In the genomic region with DNA sequence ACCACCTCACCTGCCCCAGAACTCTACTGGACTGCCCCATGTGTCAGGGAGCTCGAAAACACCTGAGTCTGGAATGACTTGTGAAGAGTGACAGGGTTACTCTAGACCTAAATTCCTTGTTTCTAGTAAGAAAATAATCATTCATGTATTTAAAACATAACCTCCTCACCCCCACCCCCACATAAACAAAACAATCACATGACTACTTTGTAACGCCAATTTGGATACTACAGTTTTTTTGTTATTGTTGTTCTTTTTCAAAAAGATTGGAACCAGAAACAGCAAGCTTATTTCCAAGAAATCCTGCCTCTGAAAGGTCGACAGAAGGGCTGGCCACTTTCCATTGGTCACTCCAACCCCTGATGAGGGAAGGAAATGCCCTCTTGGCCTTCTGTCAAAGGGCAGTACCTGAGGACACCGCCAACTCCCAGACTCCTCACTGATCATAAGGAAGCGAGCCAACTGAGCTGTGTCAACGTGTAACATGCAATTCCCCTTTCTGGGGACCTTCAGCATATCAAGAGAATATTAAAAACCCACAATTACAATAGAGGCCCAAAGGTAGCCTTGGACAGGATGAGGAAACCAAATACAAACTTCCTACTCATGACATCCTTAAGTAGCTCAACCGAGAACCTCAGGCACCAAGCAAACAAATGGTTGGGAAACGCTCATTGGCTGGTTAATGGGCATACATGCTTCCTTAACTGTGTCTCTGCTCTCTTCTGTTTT, we compare ENCODE assay signal across 8 cellular contexts. TPM values are rescaled to one million over a fixed set of nuclear protein-coding genes. Genes with fewer than 3 reads are reported as not detected.
DNase-seq lines count a peak whose midpoint lies in the region; ATAC-seq lines count a peak whose summit lies in the region.
"Had no signal": no experiment of that assay in that cellular context is flagged by ENCODE, and none has a peak within 500 bp of the region (broad histone marks: within the 10 kb centered on the region; RNA-seq: fewer than 3 reads in every experiment).

No MANE protein-coding gene starts in this region.

- H3K9me3 Mint-ChIP-seq in activated T-helper 17 cell treated with anti-CD3 and anti-CD28 coated beads, Interleukin-2, amount 50 U/mL, for 72 hours: no peaks in the 10 kb centered on the region
- H3K9me3 Mint-ChIP-seq in stimulated activated memory B cell treated with anti-CD40 and anti-IgM and Interleukin-4, amounts not matched to agents 10 μg/mL and 1 μg/mL and 100 μg/mL, for 72 hours: no peaks in the 10 kb centered on the region

- no peaks in the 10 kb centered on the region for H3K27me3 Mint-ChIP-seq in activated T-helper 17 cell treated with anti-CD3 and anti-CD28 coated beads, Interleukin-2, amount 50 U/mL, for 72 hours
- no peaks in the 10 kb centered on the region for H3K27me3 Mint-ChIP-seq in stimulated activated memory B cell treated with anti-CD40 and anti-IgM and Interleukin-4, amounts not matched to agents 10 μg/mL and 1 μg/mL and 100 μg/mL, for 72 hours

- H3K36me3 Mint-ChIP-seq in activated T-helper 17 cell treated with anti-CD3 and anti-CD28 coated beads, Interleukin-2, amount 50 U/mL, for 72 hours (ENCODE audit: low read depth): peaks cover 17% of the 10 kb centered on the region
- peaks cover 11% of the 10 kb centered on the region for H3K36me3 Mint-ChIP-seq in stimulated activated memory B cell treated with anti-CD40 and anti-IgM and Interleukin-4, amounts not matched to agents 10 μg/mL and 1 μg/mL and 100 μg/mL, for 72 hours

- peak overlapping the region; percentile 71 for H3K27ac Mint-ChIP-seq in activated T-helper 17 cell treated with anti-CD3 and anti-CD28 coated beads, Interleukin-2, amount 50 U/mL, for 72 hours
- H3K27ac Mint-ChIP-seq in stimulated activated memory B cell treated with anti-CD40 and anti-IgM and Interleukin-4, amounts not matched to agents 10 μg/mL and 1 μg/mL and 100 μg/mL, for 72 hours: peak overlapping the region; percentile 93

- ATAC-seq in activated T-helper 17 cell treated with anti-CD3 and anti-CD28 coated beads, Interleukin-2, amount 50 U/mL, for 72 hours (replicated peaks): no peak
- ATAC-seq in left lobe of liver (peak; percentile 14), HG03457 (IDR thresholded peaks at IDR 0.05; ENCODE audit: unreplicated experiment) (no peak), HG03139 (IDR thresholded peaks at IDR 0.05; ENCODE audit: unreplicated experiment) (no peak), GM18870 (IDR thresholded peaks at IDR 0.05; ENCODE audit: unreplicated experiment) (no peak)
- no peak for ATAC-seq in stimulated activated memory B cell treated with anti-CD40 and anti-IgM and Interleukin-4, amounts not matched to agents 10 μg/mL and 1 μg/mL and 100 μg/mL, for 72 hours

- in situ Hi-C loops in KBM-7 (cut with MboI; ENCODE audit: low pct_unique_long_range_greater_than_20kb, low sequenced_read_pairs): no loop called here

- peaks cover 20% of the 10 kb centered on the region for H3K4me1 Mint-ChIP-seq in activated T-helper 17 cell treated with anti-CD3 and anti-CD28 coated beads, Interleukin-2, amount 50 U/mL, for 72 hours
- peaks cover 47% of the 10 kb centered on the region for H3K4me1 Mint-ChIP-seq in stimulated activated memory B cell treated with anti-CD40 and anti-IgM and Interleukin-4, amounts not matched to agents 10 μg/mL and 1 μg/mL and 100 μg/mL, for 72 hours

- peak overlapping the region; percentile 86 for H3K4me3 Mint-ChIP-seq in activated T-helper 17 cell treated with anti-CD3 and anti-CD28 coated beads, Interleukin-2, amount 50 U/mL, for 72 hours
- no peak overlapping the region for H3K4me3 Mint-ChIP-seq in stimulated activated memory B cell treated with anti-CD40 and anti-IgM and Interleukin-4, amounts not matched to agents 10 μg/mL and 1 μg/mL and 100 μg/mL, for 72 hours

- peak; percentile 18 for DNase-seq in KBM-7
- peak; percentile 83 for DNase-seq in left lobe of liver (ENCODE audit: low spot score)
- DNase-seq: NCI-H2081 treated with DMSO at 0.1 percent for 48 hours had no signal

RNA-seq across cellular contexts. Expression of a gene that starts 2.6 kb away (rescaled TPM):
- 10 to 100 TPM; 21.1 to 40.8 TPM for total RNA-seq in activated T-helper 17 cell treated with anti-CD3 and anti-CD28 coated beads, Interleukin-2, amount 50 U/mL, for 72 hours
- total RNA-seq in left lobe of liver: 18.1 TPM
